20 cellular contexts compared by ENCODE assay signal in the genomic region with DNA sequence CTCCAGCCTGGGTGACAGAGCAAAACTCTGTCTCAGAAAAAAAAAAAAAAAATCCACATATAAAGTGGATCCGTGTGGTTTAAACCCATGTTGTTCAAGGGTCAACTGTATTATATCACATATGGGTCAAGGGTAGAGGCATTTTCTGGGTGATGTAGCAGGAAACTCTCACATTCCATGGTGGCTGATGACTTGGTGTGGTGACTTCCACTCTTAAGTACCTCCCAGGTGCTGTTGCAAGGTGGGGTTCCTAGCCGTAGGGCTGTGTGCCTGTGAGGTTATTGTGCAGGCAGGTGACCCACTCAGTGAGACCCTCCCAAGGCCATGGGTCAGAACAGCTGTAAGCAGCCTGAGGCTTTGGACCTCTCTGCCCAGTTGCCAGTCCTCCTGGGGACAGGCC. TPM values are rescaled to one million over a fixed set of nuclear protein-coding genes. Genes with fewer than 3 reads are reported as not detected.
DNase-seq lines count a peak whose midpoint lies in the region; ATAC-seq and TF ChIP-seq lines count a peak whose summit lies in the region.
"Had no signal": no experiment of that assay in that cellular context is flagged by ENCODE, and none has a peak within 500 bp of the region (broad histone marks: within the 10 kb centered on the region; RNA-seq: fewer than 3 reads in every experiment).

No MANE protein-coding gene starts in this region.

- intact Hi-C loops in CD8-positive, alpha-beta T cell (cut with DNase I, micrococcal nuclease) = loop anchor here in 1 of 2 experiments (2.0 kb wide), 1 partner anchor 18 kb away; the partner anchor contains the start of gene ELF4
- intact Hi-C loops in PC-3 (cut with micrococcal nuclease) = no loop called here
- intact Hi-C loops in naive thymus-derived CD4-positive, alpha-beta T cell (cut with micrococcal nuclease) = loop anchor here (2.0 kb wide), 4 partner anchors 28 to 176 kb away; partner anchors contain the start of genes AIFM1 (in 1 of the 2), RAB33A (in 1 of the 2) and ZNF280C (in 1 of the 2)

- no peak overlapping the region for H2AFZ ChIP-seq in PC-3 (ENCODE audit: low read length)

- no peak for DNase-seq in CD4-positive, CD25-positive, alpha-beta regulatory T cell
- no peak for DNase-seq in CD8-positive, alpha-beta T cell
- peak; percentile 32 for DNase-seq in PC-3
- no peak for DNase-seq in naive thymus-derived CD4-positive, alpha-beta T cell
- DNase-seq in NCI-H82 treated with DMSO at 0.1 percent for 48 hours (lab: John Stamatoyannopoulos, UW; ENCODE audit: unreplicated experiment) = no peak
- DNase-seq in amygdala (lab: John Stamatoyannopoulos, UW) = no peak
- DNase-seq: BE2C, DMS 273 treated with DMSO at 0.1 percent for 48 hours, GF-D8, H7, MM.1S, NCI-H1092 treated with DMSO at 0.1 percent for 48 hours, NCI-H2081 treated with DMSO at 0.1 percent for 48 hours, NCI-H510A, NCI-H774, Peyer's patch, SHP77, SK-N-SH had no signal

- no peak for TF ChIP-seq CTCF in CD8-positive, alpha-beta T cell (IDR thresholded peaks at IDR 0.05)
- TF ChIP-seq CTCF in PC-3 (conservative IDR thresholded peaks at IDR 0.05; ENCODE audit: low read depth, low read length) = no peak

- H3K4me1 Mint-ChIP-seq in CD4-positive, CD25-positive, alpha-beta regulatory T cell = peaks cover 4 to 84% (median 34%) of the 10 kb centered on the region in 4 donors
- H3K4me1 Mint-ChIP-seq in CD8-positive, alpha-beta T cell (ENCODE audit: low read depth) = peaks cover 58% of the 10 kb centered on the region
- peaks cover 10 to 85% (median 51%) of the 10 kb centered on the region in 7 donors for H3K4me1 Mint-ChIP-seq in naive thymus-derived CD4-positive, alpha-beta T cell

- H3K9me2 ChIP-seq in PC-3 (replicated peaks; ENCODE audit: low read length) = no peaks in the 10 kb centered on the region
- H3K9me2 ChIP-seq: SK-N-SH had no signal

- no TSS peak for BruUV-seq in PC-3 (replicated peaks; lab: Mats Ljungman, UMichigan)

- H3K27me3 ChIP-seq in CD4-positive, CD25-positive, alpha-beta regulatory T cell (ENCODE audit: control insufficient read depth, insufficient read depth, low read length) = no peaks in the 10 kb centered on the region
- H3K27me3 ChIP-seq in CD8-positive, alpha-beta T cell (ENCODE audit: insufficient read depth, low read length) = no peaks in the 10 kb centered on the region
- no peaks in the 10 kb centered on the region for H3K27me3 ChIP-seq in PC-3 (ENCODE audit: low read length)
- H3K27me3 ChIP-seq in naive thymus-derived CD4-positive, alpha-beta T cell (ENCODE audit: control insufficient read depth in 2 of 2, insufficient read depth in 2 of 2, low read length in 2 of 2) = no peaks in the 10 kb centered on the region
- H3K27me3 ChIP-seq: BE2C, Peyer's patch had no signal

- H3K9me3 ChIP-seq in CD4-positive, CD25-positive, alpha-beta regulatory T cell (ENCODE audit: control insufficient read depth in 2 of 2, low read length in 2 of 2) = no peaks in the 10 kb centered on the region
- no peaks in the 10 kb centered on the region for H3K9me3 ChIP-seq in CD8-positive, alpha-beta T cell (ENCODE audit: low read length)
- H3K9me3 ChIP-seq in PC-3 (ENCODE audit: low read length) = no peaks in the 10 kb centered on the region
- no peaks in the 10 kb centered on the region for H3K9me3 ChIP-seq in naive thymus-derived CD4-positive, alpha-beta T cell (ENCODE audit: control insufficient read depth in 2 of 3, low read length in 3 of 3)
- H3K9me3 ChIP-seq: BE2C, Peyer's patch, SK-N-SH had no signal

- H3K9ac ChIP-seq in PC-3 (ENCODE audit: low read length) = no peak overlapping the region
- H3K9ac ChIP-seq: KMS-11, SK-N-SH had no signal

- CTCF ChIA-PET in CD8-positive, alpha-beta T cell (lab: Charles Lee) = interaction anchor here (1.7 kb wide), 1 partner anchor 28 kb away, joined by 6 read pairs; no protein-coding TSS in a partner anchor
- CTCF ChIA-PET in PC-3 (lab: Charles Lee) = no interaction called here
- CTCF ChIA-PET in naive thymus-derived CD4-positive, alpha-beta T cell (lab: Charles Lee) = interaction anchor here (0.8 to 1.6 kb wide), 2 partner anchors 14 to 26 kb away, joined by 3 to 6 read pairs; no protein-coding TSS in a partner anchor

- H3K4me1 ChIP-seq in CD4-positive, CD25-positive, alpha-beta regulatory T cell (ENCODE audit: control insufficient read depth, insufficient read depth, low read length, poor library complexity, severe bottlenecking) = peaks cover 76% of the 10 kb centered on the region
- H3K4me1 ChIP-seq in CD8-positive, alpha-beta T cell (ENCODE audit: insufficient read depth, low read length) = peaks cover 68% of the 10 kb centered on the region
- H3K4me1 ChIP-seq in PC-3 (ENCODE audit: insufficient read depth, low read length) = peaks cover 2% of the 10 kb centered on the region; the same call in 1 of the 2 replicates
- peaks cover 48 to 50% of the 10 kb centered on the region in 2 donors for H3K4me1 ChIP-seq in naive thymus-derived CD4-positive, alpha-beta T cell (ENCODE audit: control insufficient read depth in 2 of 2, insufficient read depth in 2 of 2, low read length in 2 of 2)

- no peak overlapping the region for H3K4me3 ChIP-seq in CD4-positive, CD25-positive, alpha-beta regulatory T cell (ENCODE audit: low read depth, low read length)
- H3K4me3 ChIP-seq in CD8-positive, alpha-beta T cell (ENCODE audit: low read depth, low read length) = no peak overlapping the region
- H3K4me3 ChIP-seq in PC-3 (ENCODE audit: low read length) = no peak overlapping the region
- H3K4me3 ChIP-seq in naive thymus-derived CD4-positive, alpha-beta T cell (ENCODE audit: low read length) = no peak overlapping the region
- H3K4me3 ChIP-seq: Peyer's patch had no signal

- no peaks in the 10 kb centered on the region for H3K36me3 ChIP-seq in CD4-positive, CD25-positive, alpha-beta regulatory T cell (ENCODE audit: control insufficient read depth, insufficient read depth, low read length)
- no peaks in the 10 kb centered on the region for H3K36me3 ChIP-seq in CD8-positive, alpha-beta T cell (ENCODE audit: insufficient read depth, low read length)
- H3K36me3 ChIP-seq in PC-3 (ENCODE audit: low read depth, low read length) = no peaks in the 10 kb centered on the region
- no peaks in the 10 kb centered on the region for H3K36me3 ChIP-seq in naive thymus-derived CD4-positive, alpha-beta T cell (ENCODE audit: control insufficient read depth in 2 of 3, insufficient read depth in 3 of 3, low read length in 3 of 3)
- H3K36me3 ChIP-seq: BE2C, Peyer's patch had no signal

- peaks cover 4% of the 10 kb centered on the region for H3K79me2 ChIP-seq in PC-3 (ENCODE audit: low read length)

- H4K20me1 ChIP-seq in PC-3 (ENCODE audit: low read length) = no peaks in the 10 kb centered on the region

- H3F3A ChIP-seq in PC-3 (ENCODE audit: low read length, unreplicated experiment) = no peaks in the 10 kb centered on the region

- no peak for ATAC-seq in CD4-positive, CD25-positive, alpha-beta regulatory T cell (ENCODE audit: low read depth in 2 of 2)
- no peak for ATAC-seq in CD8-positive, alpha-beta T cell
- ATAC-seq in PC-3 (no peak), GM21360 (IDR thresholded peaks at IDR 0.05; ENCODE audit: unreplicated experiment) (no peak)
- no peak for ATAC-seq in naive thymus-derived CD4-positive, alpha-beta T cell

- peaks cover 3% of the 10 kb centered on the region for H3K36me3 Mint-ChIP-seq in CD4-positive, CD25-positive, alpha-beta regulatory T cell
- H3K36me3 Mint-ChIP-seq in CD8-positive, alpha-beta T cell = no peaks in the 10 kb centered on the region
- peaks cover 0 to 9% (median 0%) of the 10 kb centered on the region in 5 donors for H3K36me3 Mint-ChIP-seq in naive thymus-derived CD4-positive, alpha-beta T cell

- peak overlapping the region; percentile 57 for H3K27ac ChIP-seq in CD4-positive, CD25-positive, alpha-beta regulatory T cell (ENCODE audit: insufficient read depth, low read length, poor library complexity, severe bottlenecking)
- no peak overlapping the region for H3K27ac ChIP-seq in CD8-positive, alpha-beta T cell (ENCODE audit: low read depth, low read length)
- no peak overlapping the region for H3K27ac ChIP-seq in PC-3 (ENCODE audit: low read length)
- H3K27ac ChIP-seq in naive thymus-derived CD4-positive, alpha-beta T cell (ENCODE audit: low read depth, low read length) = no peak overlapping the region

- H3K9me3 Mint-ChIP-seq in CD4-positive, CD25-positive, alpha-beta regulatory T cell = no peaks in the 10 kb centered on the region
- no peaks in the 10 kb centered on the region for H3K9me3 Mint-ChIP-seq in CD8-positive, alpha-beta T cell
- no peaks in the 10 kb centered on the region for H3K9me3 Mint-ChIP-seq in naive thymus-derived CD4-positive, alpha-beta T cell

- no peaks in the 10 kb centered on the region for H3K27me3 Mint-ChIP-seq in CD4-positive, CD25-positive, alpha-beta regulatory T cell
- no peaks in the 10 kb centered on the region for H3K27me3 Mint-ChIP-seq in CD8-positive, alpha-beta T cell (ENCODE audit: low read depth)
- no peaks in the 10 kb centered on the region for H3K27me3 Mint-ChIP-seq in naive thymus-derived CD4-positive, alpha-beta T cell

- H3K27ac Mint-ChIP-seq in CD4-positive, CD25-positive, alpha-beta regulatory T cell = peak overlapping the region in 2 of 3 donors; percentile 80 to 89
- H3K27ac Mint-ChIP-seq in CD8-positive, alpha-beta T cell = peak overlapping the region; percentile 72
- H3K27ac Mint-ChIP-seq in naive thymus-derived CD4-positive, alpha-beta T cell = peak overlapping the region in 8 of 9 donors; percentile 49 to 95 (median 82)

- H3K4me3 Mint-ChIP-seq in CD4-positive, CD25-positive, alpha-beta regulatory T cell = peak overlapping the region in 2 of 4 donors; percentile 17 to 57
- peak overlapping the region; percentile 8 for H3K4me3 Mint-ChIP-seq in CD8-positive, alpha-beta T cell
- H3K4me3 Mint-ChIP-seq in naive thymus-derived CD4-positive, alpha-beta T cell = peak overlapping the region in 4 of 10 donors; percentile 74 to 90 (median 88)

- no peak overlapping the region for H3K4me2 ChIP-seq in PC-3 (ENCODE audit: low read length)
- H3K4me2 ChIP-seq: SK-N-SH had no signal

- POLR2A ChIA-PET in CD8-positive, alpha-beta T cell (lab: Charles Lee) = no interaction called here
- POLR2A ChIA-PET in PC-3 (lab: Charles Lee; ENCODE audit: unreplicated experiment) = no interaction called here
- POLR2A ChIA-PET in naive thymus-derived CD4-positive, alpha-beta T cell (lab: Charles Lee) = no interaction called here

RNA-seq across cellular contexts. Expression of gene ELF4, which starts 17.0 kb away (rescaled TPM):
- total RNA-seq in CD4-positive, CD25-positive, alpha-beta regulatory T cell = 46.7 TPM
- 10 to 100 TPM; 12.1 to 15.7 (median 14.0) TPM for polyA plus RNA-seq in CD4-positive, CD25-positive, alpha-beta regulatory T cell
- 10 to 100 TPM; 11.7 to 13.8 TPM for total RNA-seq in CD8-positive, alpha-beta T cell
- 23.4 and 23.8 TPM in 2 replicates for total RNA-seq in PC-3 (2014; rRNA removed)
- 10 to 100 TPM; 20.7 to 48.9 (median 23.7) TPM for total RNA-seq in naive thymus-derived CD4-positive, alpha-beta T cell
- polyA plus RNA-seq in naive thymus-derived CD4-positive, alpha-beta T cell = 10 to 100 TPM in 1 of 2 donors, 1 to 10 TPM in 1; 8.5 to 16.9 TPM
